Comparison of ENCODE assay signal across 9 cellular contexts in genomic region chr11:849951-850776, GRCh38. TPM values are rescaled to one million over a fixed set of nuclear protein-coding genes. Genes with fewer than 3 reads are reported as not detected.
DNase-seq lines count a peak whose midpoint lies in the region; ATAC-seq and TF ChIP-seq lines count a peak whose summit lies in the region.
"Had no signal": no experiment of that assay in that cellular context is flagged by ENCODE, and none has a peak within 500 bp of the region (broad histone marks: within the 10 kb centered on the region; RNA-seq: fewer than 3 reads in every experiment).

No MANE protein-coding gene starts in this region.

- no peak overlapping the region for H3K27ac ChIP-seq in CD8-positive, alpha-beta memory T cell (ENCODE audit: low read depth, low read length)
- H3K27ac ChIP-seq in esophagus muscularis mucosa (replicated peaks in 1 of 4) (peak overlapping the region in 2 of 4 donors; percentile 36 to 43), prostate gland (no peak overlapping the region)

- peak overlapping the region in 6 of 7 donors; percentile 38 to 82 (median 66) for H3K4me3 Mint-ChIP-seq in CD8-positive, alpha-beta memory T cell
- H3K4me3 Mint-ChIP-seq in endothelial cell (ENCODE audit: unreplicated experiment) = no peak overlapping the region

- POLR2A ChIA-PET in CD8-positive, alpha-beta memory T cell (lab: Charles Lee) = no interaction called here

- no peak for TF ChIP-seq EP300 in esophagus muscularis mucosa (IDR thresholded peaks at IDR 0.05)

- no peak overlapping the region for H3K27ac Mint-ChIP-seq in CD8-positive, alpha-beta memory T cell
- H3K27ac Mint-ChIP-seq in endothelial cell (ENCODE audit: unreplicated experiment) = no peak overlapping the region

- intact Hi-C loops in esophagus muscularis mucosa (cut with DNase I) (loop anchor here (2.0 kb wide), 1 partner anchor 201 kb away; no protein-coding TSS in a partner anchor), prostate gland (cut with DNase I) (loop anchor here (2.0 to 10.0 kb wide), 5 partner anchors 62 to 615 kb away; partner anchors contain the start of genes AP2A2 and CHID1)

- WGBS in esophagus muscularis mucosa = 39% methylated on average over 60 of the region's 97 CpGs
- 27% methylated on average over 52 of the region's 97 CpGs for WGBS in prostate gland

- H3K9me3 ChIP-seq in CD8-positive, alpha-beta memory T cell (ENCODE audit: low read length) = no peaks in the 10 kb centered on the region
- H3K9me3 ChIP-seq in esophagus muscularis mucosa (no peaks in the 10 kb centered on the region), prostate gland (no peaks in the 10 kb centered on the region)

- TF ChIP-seq CTCF in esophagus muscularis mucosa (IDR thresholded peaks at IDR 0.05) = no peak
- TF ChIP-seq CTCF in prostate gland (IDR thresholded peaks at IDR 0.05) = no peak
- TF ChIP-seq CTCF in endothelial cell (IDR thresholded peaks at IDR 0.05; ENCODE audit: unreplicated experiment) = no peak

- peaks cover 10% of the 10 kb centered on the region for H3K4me1 ChIP-seq in CD8-positive, alpha-beta memory T cell (ENCODE audit: insufficient read depth, low read length)
- H3K4me1 ChIP-seq in esophagus muscularis mucosa (peaks cover 52 to 95% (median 80%) of the 10 kb centered on the region in 4 donors), prostate gland (replicated peaks) (peaks cover 16% of the 10 kb centered on the region)

- TF ChIP-seq POLR2A in esophagus muscularis mucosa (IDR thresholded peaks at IDR 0.05; ENCODE audit: low read depth) (no peak), prostate gland (IDR thresholded peaks at IDR 0.05) (no peak)

- DNase-seq in CD8-positive, alpha-beta memory T cell = no peak
- DNase-seq in NCI-H1105 treated with DMSO at 0.1 percent for 48 hours (lab: John Stamatoyannopoulos, UW) (peak; percentile 11), esophagus muscularis mucosa (ENCODE audit: extremely low spot score) (no peak), prostate gland (ENCODE audit: low spot score) (no peak), COLO829 (ENCODE audit: low spot score) (no peak), NCI-H446 (lab: John Stamatoyannopoulos, UW) (no peak), endothelial cell (ENCODE audit: low spot score) (no peak)
- DNase-seq: PC-3 had no signal

- H3K36me3 Mint-ChIP-seq in CD8-positive, alpha-beta memory T cell = no peaks in the 10 kb centered on the region
- H3K36me3 Mint-ChIP-seq in endothelial cell (ENCODE audit: low read depth, unreplicated experiment) = no peaks in the 10 kb centered on the region

- no peaks in the 10 kb centered on the region for H3K36me3 ChIP-seq in CD8-positive, alpha-beta memory T cell (ENCODE audit: insufficient read depth, low read length)
- H3K36me3 ChIP-seq in esophagus muscularis mucosa (peaks cover 0 to 45% (median 22%) of the 10 kb centered on the region in 4 donors), prostate gland (no peaks in the 10 kb centered on the region)

- no peak overlapping the region for H3K4me3 ChIP-seq in CD8-positive, alpha-beta memory T cell (ENCODE audit: low read length)
- H3K4me3 ChIP-seq in esophagus muscularis mucosa (peak overlapping the region; percentile 49 to 58 (median 54)), prostate gland (peak overlapping the region; percentile 37 to 44)

- H3K4me1 Mint-ChIP-seq in CD8-positive, alpha-beta memory T cell = peaks cover 0 to 11% (median 4%) of the 10 kb centered on the region in 3 donors
- H3K4me1 Mint-ChIP-seq in endothelial cell (ENCODE audit: unreplicated experiment) = no peaks in the 10 kb centered on the region

- H3K9me3 Mint-ChIP-seq in CD8-positive, alpha-beta memory T cell = no peaks in the 10 kb centered on the region
- H3K9me3 Mint-ChIP-seq in endothelial cell (ENCODE audit: unreplicated experiment) = no peaks in the 10 kb centered on the region

- CTCF ChIA-PET in CD8-positive, alpha-beta memory T cell (lab: Charles Lee) = interaction anchor here (5.4 kb wide), 1 partner anchor 203 kb away, joined by 48 read pairs; no protein-coding TSS in a partner anchor

- peaks cover 8% of the 10 kb centered on the region for H3K27me3 ChIP-seq in CD8-positive, alpha-beta memory T cell (ENCODE audit: insufficient read depth, low read length, poor library complexity, severe bottlenecking)
- H3K27me3 ChIP-seq in esophagus muscularis mucosa (peaks cover 0 to 17% (median 5%) of the 10 kb centered on the region in 4 donors), prostate gland (replicated peaks; ENCODE audit: insufficient read depth) (no peaks in the 10 kb centered on the region)

- peaks cover 2 to 4% of the 10 kb centered on the region in 2 donors for H3K27me3 Mint-ChIP-seq in CD8-positive, alpha-beta memory T cell
- H3K27me3 Mint-ChIP-seq in endothelial cell (ENCODE audit: unreplicated experiment) = peaks cover 9% of the 10 kb centered on the region

- no peak for ATAC-seq in GM18511 (IDR thresholded peaks at IDR 0.05; ENCODE audit: unreplicated experiment)
- ATAC-seq: PC-3 had no signal

RNA-seq across cellular contexts. Expression of gene TSPAN4, which starts 7.5 kb away (rescaled TPM):
- 1 to 10 TPM; 8.8 to 9.4 TPM for total RNA-seq in CD8-positive, alpha-beta memory T cell
- polyA plus RNA-seq in CD8-positive, alpha-beta memory T cell = 4.4 TPM
- total RNA-seq in esophagus muscularis mucosa (100 to 1,000 TPM in 3 of 4 donors, 10 to 100 TPM in 1; 81.4 to 156 (median 129) TPM), prostate gland (10 to 100 TPM; 48.8 to 94.9 TPM), endothelial cell (ENCODE audit: unreplicated experiment) (26.4 TPM)

RNA-seq across cellular contexts. Expression of gene POLR2L, which starts 7.8 kb away (rescaled TPM):
- total RNA-seq in CD8-positive, alpha-beta memory T cell = 100 to 1,000 TPM; 178 to 182 TPM
- 114 TPM for polyA plus RNA-seq in CD8-positive, alpha-beta memory T cell
- total RNA-seq in esophagus muscularis mucosa (100 to 1,000 TPM in 2 of 4 donors, 10 to 100 TPM in 2; 71.4 to 189 (median 92.3) TPM), prostate gland (10 to 100 TPM; 64.5 to 91.1 TPM), endothelial cell (ENCODE audit: unreplicated experiment) (76.7 TPM)

RNA-seq across cellular contexts. Expression of gene CD151, which starts 17.4 kb away (rescaled TPM):
- total RNA-seq in CD8-positive, alpha-beta memory T cell = 10 to 100 TPM; 61.2 to 65.5 TPM
- polyA plus RNA-seq in CD8-positive, alpha-beta memory T cell = 19.6 TPM
- 100 to 1,000 TPM; 219 to 730 (median 352) TPM for total RNA-seq in esophagus muscularis mucosa
- total RNA-seq in prostate gland = 100 to 1,000 TPM; 313 to 362 TPM
- total RNA-seq in endothelial cell (ENCODE audit: unreplicated experiment) = 49.6 TPM

RNA-seq across cellular contexts. Expression of gene CRACR2B, which starts 22.4 kb away (rescaled TPM):
- total RNA-seq in CD8-positive, alpha-beta memory T cell = 1 to 10 TPM; 2.4 to 3.6 TPM
- not detected for polyA plus RNA-seq in CD8-positive, alpha-beta memory T cell
- 1 to 10 TPM; 5.3 to 8.4 (median 7.0) TPM for total RNA-seq in esophagus muscularis mucosa
- 10 to 100 TPM; 23.2 to 83.0 TPM for total RNA-seq in prostate gland
- total RNA-seq in endothelial cell (ENCODE audit: unreplicated experiment) = 28.8 TPM

RNA-seq across cellular contexts. Expression of gene PNPLA2, which starts 31.4 kb away (rescaled TPM):
- 10 to 100 TPM; 49.8 to 53.0 TPM for total RNA-seq in CD8-positive, alpha-beta memory T cell
- polyA plus RNA-seq in CD8-positive, alpha-beta memory T cell = 41.5 TPM
- total RNA-seq in esophagus muscularis mucosa (100 to 1,000 TPM in 1 of 4 donors, 10 to 100 TPM in 3; 62.8 to 107 (median 77.6) TPM), prostate gland (100 to 1,000 TPM in 1 of 2 donors, 10 to 100 TPM in 1; 61.8 to 115 TPM), endothelial cell (ENCODE audit: unreplicated experiment) (40.5 TPM)
